Comparison of ENCODE assay signal across 8 cellular contexts in the genomic region with DNA sequence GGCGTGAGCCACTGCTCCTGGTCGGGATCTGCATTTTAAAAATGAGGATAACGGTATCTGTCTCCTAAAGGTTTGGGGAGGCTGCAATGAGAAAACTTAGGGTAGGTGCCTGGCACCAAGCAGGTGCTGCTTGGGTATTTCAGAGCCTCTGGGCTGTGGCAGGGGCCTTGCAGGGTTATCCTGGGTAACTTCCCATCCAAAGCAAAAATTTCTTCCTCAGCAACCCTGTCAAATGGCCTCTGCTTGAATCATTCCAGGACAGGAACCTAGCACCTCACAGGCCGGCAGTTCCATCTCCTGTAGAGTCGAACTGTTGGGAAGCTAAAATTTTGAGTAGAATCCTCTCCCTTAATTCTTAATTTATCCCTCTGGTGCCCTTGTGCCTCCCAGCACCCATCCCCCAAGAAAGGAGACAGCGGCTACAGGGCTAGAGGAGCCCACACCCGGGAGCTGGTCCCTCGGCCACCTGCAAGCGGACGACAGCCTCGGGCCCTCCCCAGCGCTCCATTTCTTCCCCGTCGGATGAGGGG. TPM values are rescaled to one million over a fixed set of nuclear protein-coding genes. Genes with fewer than 3 reads are reported as not detected.
DNase-seq lines count a peak whose midpoint lies in the region; ATAC-seq and TF ChIP-seq lines count a peak whose summit lies in the region.

No MANE protein-coding gene starts in this region.

- H3K4me1 Mint-ChIP-seq in brain: peaks cover 21% of the 10 kb centered on the region

- no CpG with 5 or more reads among the region's 14 CpGs for WGBS in mesendoderm (ENCODE audit: extremely low coverage, insufficient coverage, low lambda C conversion rate)

- no peak overlapping the region for H3K23ac ChIP-seq in mesendoderm (ENCODE audit: low read length)

- H2AK5ac ChIP-seq in mesendoderm (ENCODE audit: low read length): no peak overlapping the region

- intact Hi-C loops in left ventricle myocardium inferior (cut with micrococcal nuclease): no loop called here
- intact Hi-C loops in Right ventricle myocardium superior (cut with DNase I): no loop called here
- intact Hi-C loops in vagina (cut with DNase I): no loop called here

- H3K9me3 ChIP-seq in left ventricle myocardium inferior (replicated peaks) (no peaks in the 10 kb centered on the region), vagina (no peaks in the 10 kb centered on the region)

- H3K4ac ChIP-seq in mesendoderm (ENCODE audit: low read depth, low read length): no peak overlapping the region

- ATAC-seq in Right ventricle myocardium superior (ENCODE audit: poor library complexity) (no peak), HG03159 (IDR thresholded peaks at IDR 0.05; ENCODE audit: unreplicated experiment) (no peak), GM18861 (IDR thresholded peaks at IDR 0.05; ENCODE audit: unreplicated experiment) (no peak)

- H3K36me3 ChIP-seq in left ventricle myocardium inferior (no peaks in the 10 kb centered on the region), mesendoderm (ENCODE audit: control insufficient read depth, insufficient read depth, low read length) (no peaks in the 10 kb centered on the region), vagina (no peaks in the 10 kb centered on the region)

- peaks cover 67% of the 10 kb centered on the region for H3K27me3 Mint-ChIP-seq in brain

- no peak overlapping the region for H4K8ac ChIP-seq in mesendoderm (ENCODE audit: low read depth, low read length)

- no peak overlapping the region for H3K56ac ChIP-seq in mesendoderm (ENCODE audit: low read length)

- H2BK15ac ChIP-seq in mesendoderm (replicated peaks; ENCODE audit: low read depth): no peak overlapping the region

- H3K4me3 ChIP-seq in left ventricle myocardium inferior: peak overlapping the region; percentile 60
- no peak overlapping the region for H3K4me3 ChIP-seq in mesendoderm (ENCODE audit: low read length)
- H3K4me3 ChIP-seq in vagina: peak overlapping the region; percentile 37 to 67

- no peaks in the 10 kb centered on the region for H3K79me2 ChIP-seq in mesendoderm (ENCODE audit: control insufficient read depth, insufficient read depth, low read length)

- H4K5ac ChIP-seq in mesendoderm (ENCODE audit: low read length): no peak overlapping the region

- H2BK5ac ChIP-seq in mesendoderm (ENCODE audit: low read length): no peak overlapping the region

- H2BK120ac ChIP-seq in mesendoderm (ENCODE audit: low read depth, low read length): no peak overlapping the region

- H3K27ac ChIP-seq in left ventricle myocardium inferior (replicated peaks): no peak overlapping the region
- H3K27ac ChIP-seq in mesendoderm (ENCODE audit: low read depth, low read length): no peak overlapping the region
- no peak overlapping the region for H3K27ac ChIP-seq in vagina

- peak overlapping the region; percentile 56 for H3K4me2 ChIP-seq in mesendoderm (ENCODE audit: low read length)

- TF ChIP-seq CTCF in left ventricle myocardium inferior (IDR thresholded peaks at IDR 0.05; ENCODE audit: borderline replicate concordance): no peak
- TF ChIP-seq CTCF in brain (conservative IDR thresholded peaks at IDR 0.05): no peak
- no peak for TF ChIP-seq CTCF in vagina (IDR thresholded peaks at IDR 0.05)

- H3K4me3 Mint-ChIP-seq in brain: peak overlapping the region; percentile 72 to 85 (median 82)

- no peaks in the 10 kb centered on the region for H3K36me3 Mint-ChIP-seq in brain

- TF ChIP-seq POLR2A in vagina (IDR thresholded peaks at IDR 0.05): no peak

- no peak for DNase-seq in left ventricle myocardium inferior
- DNase-seq in Right ventricle myocardium superior: no peak
- no peak for DNase-seq in mesendoderm
- DNase-seq in vagina (ENCODE audit: extremely low spot score in 2 of 2): no peak
- no peak for DNase-seq in NCI-H1105 (lab: John Stamatoyannopoulos, UW)

- H3K79me1 ChIP-seq in mesendoderm (ENCODE audit: low read length): no peaks in the 10 kb centered on the region

- H3K27me3 ChIP-seq in left ventricle myocardium inferior (ENCODE audit: low read depth) (peaks cover 45% of the 10 kb centered on the region), mesendoderm (ENCODE audit: insufficient read depth, low read length, poor library complexity) (peaks cover 16% of the 10 kb centered on the region), vagina (no peaks in the 10 kb centered on the region)

- H3K9me3 Mint-ChIP-seq in brain: peaks cover 0 to 5% (median 2%) of the 10 kb centered on the region in 5 experiments

- no peak overlapping the region for H3K18ac ChIP-seq in mesendoderm (ENCODE audit: low read length)

- H3K27ac Mint-ChIP-seq in brain: peak overlapping the region in 2 of 5 experiments; percentile 9 to 66

- H3K9ac ChIP-seq in mesendoderm (ENCODE audit: low read length): no peak overlapping the region

- peaks cover 15% of the 10 kb centered on the region for H3K4me1 ChIP-seq in left ventricle myocardium inferior
- peaks cover 2% of the 10 kb centered on the region for H3K4me1 ChIP-seq in mesendoderm (ENCODE audit: control insufficient read depth, low read depth, low read length)
- H3K4me1 ChIP-seq in vagina: peaks cover 13% of the 10 kb centered on the region

RNA-seq across cellular contexts. Expression of gene CGREF1, which starts 0.9 kb away (rescaled TPM):
- total RNA-seq in left ventricle myocardium inferior: 0.80 TPM
- total RNA-seq in Right ventricle myocardium superior: 1.4 TPM
- polyA plus RNA-seq in brain (ENCODE audit: insufficient read depth, low read depth, low replicate concordance): 8.4 TPM
- 2.0 TPM for polyA plus RNA-seq in mesendoderm (2013, experiment 1 of 2)
- 2.0 TPM for polyA plus RNA-seq in mesendoderm (2013, experiment 2 of 2)
- 2.2 TPM for total RNA-seq in vagina

RNA-seq across cellular contexts. Expression of gene ABHD1, which starts 5.6 kb away (rescaled TPM):
- total RNA-seq in left ventricle myocardium inferior: 3.5 TPM
- total RNA-seq in Right ventricle myocardium superior: 4.0 TPM
- polyA plus RNA-seq in brain (ENCODE audit: insufficient read depth, low read depth, low replicate concordance): 0.64 TPM
- polyA plus RNA-seq in mesendoderm (2013, experiment 1 of 2): 0.03 TPM
- polyA plus RNA-seq in mesendoderm (2013, experiment 2 of 2): 0.04 TPM
- total RNA-seq in vagina: not detected

RNA-seq across cellular contexts. Expression of gene PREB, which starts 16.4 kb away (rescaled TPM):
- total RNA-seq in left ventricle myocardium inferior (54.6 TPM), Right ventricle myocardium superior (50.6 TPM), vagina (57.5 TPM)
- polyA plus RNA-seq in brain (ENCODE audit: insufficient read depth, low read depth, low replicate concordance): 42.1 TPM
- polyA plus RNA-seq in mesendoderm (2013, experiment 1 of 2): 33.9 TPM
- polyA plus RNA-seq in mesendoderm (2013, experiment 2 of 2): 34.2 TPM

RNA-seq across cellular contexts. Expression of gene PRR30, which starts 21.1 kb away (rescaled TPM):
- total RNA-seq in left ventricle myocardium inferior: not detected
- not detected for total RNA-seq in Right ventricle myocardium superior
- not detected for polyA plus RNA-seq in brain (ENCODE audit: insufficient read depth, low read depth, low replicate concordance)
- not detected for polyA plus RNA-seq in mesendoderm (2013, experiment 1 of 2)
- polyA plus RNA-seq in mesendoderm (2013, experiment 2 of 2): not detected
- total RNA-seq in vagina: not detected

RNA-seq across cellular contexts. Expression of gene TCF23, which starts 30.7 kb away (rescaled TPM):
- 0.08 TPM for total RNA-seq in left ventricle myocardium inferior
- not detected for total RNA-seq in Right ventricle myocardium superior
- not detected for polyA plus RNA-seq in brain (ENCODE audit: insufficient read depth, low read depth, low replicate concordance)
- not detected for polyA plus RNA-seq in mesendoderm (2013, experiment 1 of 2)
- not detected for polyA plus RNA-seq in mesendoderm (2013, experiment 2 of 2)
- 7.4 TPM for total RNA-seq in vagina
